20 cellular contexts compared by ENCODE assay signal in the genomic region with DNA sequence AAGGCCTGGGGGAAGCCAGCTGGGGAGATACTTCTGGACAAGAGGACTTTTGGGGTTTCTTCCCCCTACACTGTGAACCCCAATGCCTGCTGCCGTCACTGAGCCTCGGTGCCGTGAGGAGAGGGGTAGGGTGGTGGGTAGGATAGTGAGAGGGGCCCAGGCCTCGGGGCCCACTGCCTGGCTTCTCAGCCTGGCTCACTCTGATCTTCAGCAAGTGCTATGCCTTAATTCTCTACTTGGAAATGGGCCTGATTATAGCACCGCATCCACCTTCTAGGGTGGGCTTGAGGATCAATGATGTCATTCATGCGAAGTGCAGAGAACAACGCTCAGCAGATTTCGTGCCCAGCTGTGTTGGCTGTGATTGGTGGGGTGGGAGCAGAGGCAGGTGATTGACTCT.
DNase-seq lines count a peak whose midpoint lies in the region; ATAC-seq and TF ChIP-seq lines count a peak whose summit lies in the region.
"Had no signal": no experiment of that assay in that cellular context is flagged by ENCODE, and none has a peak within 500 bp of the region (broad histone marks: within the 10 kb centered on the region; RNA-seq: fewer than 3 reads in every experiment).

No MANE protein-coding gene starts in this region.

- peak; percentile 54 for DNase-seq in chondrocyte (ENCODE audit: low spot score)
- peak; percentile 18 for DNase-seq in lower lobe of right lung
- peak; percentile 65 for DNase-seq in posterior vena cava (ENCODE audit: low spot score)
- no peak for DNase-seq in activated CD4-positive, alpha-beta T cell treated with anti-CD3 and anti-CD28 coated beads for 48 hours
- DNase-seq in ecto neural progenitor cell (ENCODE audit: low spot score) = no peak
- DNase-seq in natural killer cell treated with Interleukin-12 subunit alpha and Interleukin-12 subunit beta and Interleukin-15 and Interleukin-18, amount 100 ng/mL, for 72 hours (ENCODE audit: low spot score) = no peak
- DNase-seq: 8988T; ACHN; BE2C; CD4-positive, alpha-beta memory T cell; CD4-positive, CD25-positive, alpha-beta regulatory T cell; CD8-positive, alpha-beta memory T cell; COR-L47; DMS 273 treated with DMSO at 0.1 percent for 48 hours; DMS79 treated with DMSO at 0.1 percent for 48 hours; GF-D8 had no signal

- intact Hi-C loops in lower lobe of right lung (cut with DNase I) = no loop called here
- intact Hi-C loops in posterior vena cava (cut with DNase I) = no loop called here

- no peak for ATAC-seq in lower lobe of right lung
- no peak for ATAC-seq in HG02759 (IDR thresholded peaks at IDR 0.05; ENCODE audit: unreplicated experiment)
- no peak for ATAC-seq in natural killer cell treated with Interleukin-12 subunit alpha and Interleukin-12 subunit beta and Interleukin-15 and Interleukin-18, amount 100 ng/mL, for 72 hours

- peak overlapping the region; percentile 70 for H3K27ac ChIP-seq in angular gyrus (ENCODE audit: low read depth, low read length)
- H3K27ac ChIP-seq in lower lobe of right lung = no peak overlapping the region
- H3K27ac ChIP-seq: BLaER1 had no signal

- H3K27me3 ChIP-seq in lower lobe of right lung (ENCODE audit: low read depth) = peaks cover 8% of the 10 kb centered on the region
- H3K27me3 ChIP-seq: BE2C, BLaER1 had no signal

- TF ChIP-seq CTCF in chondrocyte (IDR thresholded peaks at IDR 0.05) (no peak), lower lobe of right lung (IDR thresholded peaks at IDR 0.05) (no peak)

- H3K4me1 ChIP-seq in lower lobe of right lung = no peaks in the 10 kb centered on the region
- H3K4me1 ChIP-seq: BE2C, BLaER1 had no signal

- no peaks in the 10 kb centered on the region for H3K36me3 Mint-ChIP-seq in chondrocyte (ENCODE audit: low read depth)
- H3K36me3 Mint-ChIP-seq in natural killer cell treated with Interleukin-12 subunit alpha and Interleukin-12 subunit beta and Interleukin-15 and Interleukin-18, amount 100 ng/mL, for 72 hours = no peaks in the 10 kb centered on the region
- H3K36me3 Mint-ChIP-seq: CD14-positive monocyte; CD4-positive, alpha-beta memory T cell; CD4-positive, CD25-positive, alpha-beta regulatory T cell; CD8-positive, alpha-beta memory T cell had no signal

- no peaks in the 10 kb centered on the region for H3K36me3 ChIP-seq in lower lobe of right lung
- H3K36me3 ChIP-seq: BE2C, BLaER1 had no signal

- H3K27ac Mint-ChIP-seq in chondrocyte (ENCODE audit: unreplicated experiment) = no peak overlapping the region
- no peak overlapping the region for H3K27ac Mint-ChIP-seq in natural killer cell treated with Interleukin-12 subunit alpha and Interleukin-12 subunit beta and Interleukin-15 and Interleukin-18, amount 100 ng/mL, for 72 hours
- H3K27ac Mint-ChIP-seq: CD14-positive monocyte; CD4-positive, alpha-beta memory T cell; CD4-positive, CD25-positive, alpha-beta regulatory T cell; CD8-positive, alpha-beta memory T cell had no signal

- H3K9me3 Mint-ChIP-seq in chondrocyte (ENCODE audit: low read depth) = no peaks in the 10 kb centered on the region
- H3K9me3 Mint-ChIP-seq in natural killer cell treated with Interleukin-12 subunit alpha and Interleukin-12 subunit beta and Interleukin-15 and Interleukin-18, amount 100 ng/mL, for 72 hours = no peaks in the 10 kb centered on the region
- H3K9me3 Mint-ChIP-seq: CD14-positive monocyte; CD4-positive, alpha-beta memory T cell; CD4-positive, CD25-positive, alpha-beta regulatory T cell; CD8-positive, alpha-beta memory T cell had no signal

- H3K27me3 Mint-ChIP-seq in chondrocyte (ENCODE audit: low read depth) = peaks cover 39% of the 10 kb centered on the region
- H3K27me3 Mint-ChIP-seq in natural killer cell treated with Interleukin-12 subunit alpha and Interleukin-12 subunit beta and Interleukin-15 and Interleukin-18, amount 100 ng/mL, for 72 hours = peaks cover 9 to 16% of the 10 kb centered on the region in 2 donors

- no peaks in the 10 kb centered on the region for H3K9me3 ChIP-seq in lower lobe of right lung
- H3K9me3 ChIP-seq: BE2C, BLaER1 had no signal

- no peak overlapping the region for H3K4me3 ChIP-seq in lower lobe of right lung
- H3K4me3 ChIP-seq: BLaER1 had no signal

- no peak overlapping the region for H3K4me3 Mint-ChIP-seq in chondrocyte (ENCODE audit: unreplicated experiment)
- no peak overlapping the region for H3K4me3 Mint-ChIP-seq in natural killer cell treated with Interleukin-12 subunit alpha and Interleukin-12 subunit beta and Interleukin-15 and Interleukin-18, amount 100 ng/mL, for 72 hours
- H3K4me3 Mint-ChIP-seq: CD14-positive monocyte; CD4-positive, alpha-beta memory T cell; CD4-positive, CD25-positive, alpha-beta regulatory T cell; CD8-positive, alpha-beta memory T cell had no signal

- peaks cover under 1% of the 10 kb centered on the region for H3K4me1 Mint-ChIP-seq in chondrocyte (ENCODE audit: low read depth)
- H3K4me1 Mint-ChIP-seq in natural killer cell treated with Interleukin-12 subunit alpha and Interleukin-12 subunit beta and Interleukin-15 and Interleukin-18, amount 100 ng/mL, for 72 hours (ENCODE audit: low read depth in 2 of 2) = no peaks in the 10 kb centered on the region
- H3K4me1 Mint-ChIP-seq: CD14-positive monocyte; CD4-positive, alpha-beta memory T cell; CD4-positive, CD25-positive, alpha-beta regulatory T cell; CD8-positive, alpha-beta memory T cell had no signal

Comparison
In these comparisons a context has a peak if more than half of its experiments do, and no peak if none do; other contexts are left out.
1. DNase-seq: peak in chondrocyte (single experiment), lower lobe of right lung (single experiment) and posterior vena cava (single experiment); none in activated CD4-positive, alpha-beta T cell treated with anti-CD3 and anti-CD28 coated beads for 48 hours (single experiment), ecto neural progenitor cell (single experiment) and natural killer cell treated with Interleukin-12 subunit alpha and Interleukin-12 subunit beta and Interleukin-15 and Interleukin-18, amount 100 ng/mL, for 72 hours (single experiment).